ENCODE assay signal across 17 cellular contexts in genomic region chr1:44537538-44537937, GRCh38.
DNase-seq lines count a peak whose midpoint lies in the region; ATAC-seq, FAIRE-seq and TF ChIP-seq lines count a peak whose summit lies in the region.
"Had no signal": no experiment of that assay in that cellular context is flagged by ENCODE, and none has a peak within 500 bp of the region (broad histone marks: within the 10 kb centered on the region; RNA-seq: fewer than 3 reads in every experiment).

No MANE protein-coding gene starts in this region.

- H3K27ac ChIP-seq in H1 (ENCODE audit: low read depth, low read length): no peak overlapping the region
- H3K27ac ChIP-seq in layer of hippocampus (ENCODE audit: low read depth, low read length): peak overlapping the region; percentile 64
- H3K27ac ChIP-seq: BLaER1 treated with 17β-estradiol and CSF1 and Interleukin-3, amounts not matched to agents 10 nM and 100 nM had no signal

- no peak overlapping the region; the same call in 1 of the 2 replicates for H3K4me3 Mint-ChIP-seq in WTC11
- H3K4me3 Mint-ChIP-seq: CD4-positive, CD25-positive, alpha-beta regulatory T cell had no signal

- no peak for TF ChIP-seq RAD21 in H1 (IDR thresholded peaks at IDR 0.05 in 1 of 2, conservative IDR thresholded peaks at IDR 0.05 in 1 of 2; ENCODE audit: low read depth in 2 of 2, low read length in 2 of 2)

- H4K91ac ChIP-seq in H1 (replicated peaks; ENCODE audit: insufficient read length, low read length): peak overlapping the region; percentile 25

- H2BK5ac ChIP-seq in H1 (ENCODE audit: low read depth, low read length): peak overlapping the region; percentile 49; the same call in 1 of the 2 replicates

- H3K27me3 Mint-ChIP-seq in WTC11 (ENCODE audit: low read depth): peaks cover 7% of the 10 kb centered on the region

- TF ChIP-seq CTCF in WTC11 (IDR thresholded peaks at IDR 0.05) (no peak), H1 (IDR thresholded peaks at IDR 0.05; ENCODE audit: control extremely low read depth in 1 of 3, insufficient read depth in 1 of 3, low read depth in 1 of 3, low read length in 3 of 3) (no peak)

- H2BK15ac ChIP-seq in H1 (ENCODE audit: low read length): no peak overlapping the region

- H4K20me1 ChIP-seq in H1 (replicated peaks in 1 of 2; ENCODE audit: control insufficient read depth in 1 of 2, insufficient read depth in 2 of 2, low read length in 2 of 2): no peaks in the 10 kb centered on the region
- H4K20me1 ChIP-seq: BLaER1 treated with 17β-estradiol and CSF1 and Interleukin-3, amounts not matched to agents 10 nM and 100 nM had no signal

- peak overlapping the region in 1 of 4 experiments; percentile 13; a peak in 1 of 8 replicates for H3K4me3 ChIP-seq in H1 (ENCODE audit: extremely low read depth in 1 of 4, insufficient read depth in 2 of 4, low read depth in 3 of 4, low read length in 4 of 4)
- H3K4me3 ChIP-seq: BLaER1 treated with 17β-estradiol and CSF1 and Interleukin-3, amounts not matched to agents 10 nM and 100 nM; GM12878; HAP-1 had no signal

- peak overlapping the region; percentile 10; the same call in 1 of the 2 replicates for H3K27ac Mint-ChIP-seq in WTC11

- H3K79me1 ChIP-seq in H1 (ENCODE audit: low read depth, low read length): peaks cover 5% of the 10 kb centered on the region; the same call in 1 of the 2 replicates

- H3K36me3 ChIP-seq in H1 (ENCODE audit: control insufficient read depth in 2 of 4, insufficient read depth in 4 of 4, low read length in 3 of 4): no peaks in the 10 kb centered on the region
- H3K36me3 ChIP-seq: BLaER1 treated with 17β-estradiol and CSF1 and Interleukin-3, amounts not matched to agents 10 nM and 100 nM; HAP-1 had no signal

- H3K23ac ChIP-seq in H1 (ENCODE audit: insufficient read length): no peak overlapping the region

- no peaks in the 10 kb centered on the region for H3K36me3 Mint-ChIP-seq in WTC11
- H3K36me3 Mint-ChIP-seq: CD4-positive, CD25-positive, alpha-beta regulatory T cell had no signal

- peak overlapping the region in 1 of 2 experiments; percentile 67; a peak in 2 of 4 replicates for H3K4me2 ChIP-seq in H1 (ENCODE audit: insufficient read depth in 1 of 2, low read depth in 2 of 2, low read length in 2 of 2)
- H3K4me2 ChIP-seq: BLaER1 treated with 17β-estradiol and CSF1 and Interleukin-3, amounts not matched to agents 10 nM and 100 nM had no signal

- no peak for TF ChIP-seq POLR2A in H1 (IDR thresholded peaks at IDR 0.05; ENCODE audit: control extremely low read depth in 1 of 2, low read depth in 2 of 2, low read length in 2 of 2)

- peak overlapping the region; percentile 1 for H2BK120ac ChIP-seq in H1 (replicated peaks; ENCODE audit: low read depth, low read length)

- H3K18ac ChIP-seq in H1 (ENCODE audit: extremely low read depth, low read length): peak overlapping the region; percentile 39; the same call in 1 of the 2 replicates

- H3K9me3 Mint-ChIP-seq in WTC11: no peaks in the 10 kb centered on the region
- H3K9me3 Mint-ChIP-seq: CD4-positive, CD25-positive, alpha-beta regulatory T cell had no signal

- H3K14ac ChIP-seq in H1 (ENCODE audit: insufficient read length): no peak overlapping the region

- no peak overlapping the region for H3K56ac ChIP-seq in H1 (replicated peaks; ENCODE audit: insufficient read length, low read depth, low read length)

- H2BK20ac ChIP-seq in H1 (ENCODE audit: low read length): no peak overlapping the region

- H3K27me3 ChIP-seq in H1 (replicated peaks in 1 of 4; ENCODE audit: control insufficient read depth in 3 of 4, extremely low read depth in 1 of 4, insufficient read depth in 3 of 4, low read length in 3 of 4): no peaks in the 10 kb centered on the region
- no peaks in the 10 kb centered on the region for H3K27me3 ChIP-seq in layer of hippocampus (ENCODE audit: control insufficient read depth, insufficient read depth, low read length)
- H3K27me3 ChIP-seq: BLaER1 treated with 17β-estradiol and CSF1 and Interleukin-3, amounts not matched to agents 10 nM and 100 nM had no signal

- no peak overlapping the region for H2AK5ac ChIP-seq in H1 (ENCODE audit: low read depth, low read length)

- peak overlapping the region; percentile 2; the same call in 1 of the 2 replicates for H2BK12ac ChIP-seq in H1 (ENCODE audit: low read depth, low read length)

- no peak overlapping the region for H2AFZ ChIP-seq in H1 (ENCODE audit: low read length)

- POLR2A ChIA-PET in WTC11 (lab: Charles Lee): no interaction called here
- POLR2A ChIA-PET in H1 (lab: Charles Lee; ENCODE audit: partially characterized antibody): interaction anchor here (1.0 to 1.1 kb wide), 2 partner anchors 15 to 36 kb away, joined by 3 to 4 read pairs; no protein-coding TSS in a partner anchor

- H3K23me2 ChIP-seq in H1 (ENCODE audit: low read depth, low read length): peaks cover 2% of the 10 kb centered on the region; the same call in 1 of the 2 replicates

- peaks cover 0 to 19% of the 10 kb centered on the region in 2 experiments; a peak in 1 of 4 replicates for H3K79me2 ChIP-seq in H1 (ENCODE audit: control insufficient read depth in 1 of 2, insufficient read depth in 2 of 2, low read length in 2 of 2)

- peaks cover 78% of the 10 kb centered on the region for H3K4me1 Mint-ChIP-seq in WTC11
- H3K4me1 Mint-ChIP-seq: CD4-positive, CD25-positive, alpha-beta regulatory T cell had no signal

- DNase-seq in WTC11 (ENCODE audit: low spot score): no peak
- no peak for DNase-seq in H1 (ENCODE audit: low read depth in 1 of 2, low spot score in 2 of 2)
- DNase-seq in ecto neural progenitor cell (ENCODE audit: low spot score): no peak
- DNase-seq in GM03348 (ENCODE audit: low spot score): no peak
- DNase-seq: ACHN; CD4-positive, CD25-positive, alpha-beta regulatory T cell; DMS 273 treated with DMSO at 0.1 percent for 48 hours; GOT3; IMR-90; KBM-7 had no signal

- no peak overlapping the region for H3K4ac ChIP-seq in H1 (replicated peaks; ENCODE audit: insufficient read length, low read depth, low read length)

- ATAC-seq in WTC11 (no peak), HG03039 (IDR thresholded peaks at IDR 0.05; ENCODE audit: unreplicated experiment) (no peak), HG02759 (IDR thresholded peaks at IDR 0.05; ENCODE audit: unreplicated experiment) (no peak)
- ATAC-seq: GM12878 had no signal

- no peaks in the 10 kb centered on the region for H3K9me3 ChIP-seq in H1 (ENCODE audit: insufficient read depth in 2 of 2, low read depth in 1 of 2, low read length in 1 of 2)
- H3K9me3 ChIP-seq: HAP-1 had no signal

- FAIRE-seq in H1 (lab: Jason Lieb, UNC): no peak
- FAIRE-seq: GM12878, GM18507 had no signal

- H3K9ac ChIP-seq in H1 (replicated peaks in 1 of 4; ENCODE audit: extremely low read depth in 1 of 4, low read depth in 3 of 4, low read length in 3 of 4): no peak overlapping the region
- H3K9ac ChIP-seq: BLaER1 treated with 17β-estradiol and CSF1 and Interleukin-3, amounts not matched to agents 10 nM and 100 nM had no signal

- CTCF ChIA-PET in WTC11 (lab: Charles Lee): no interaction called here
- CTCF ChIA-PET in H1 (lab: Charles Lee; ENCODE audit: partially characterized antibody): interaction anchor here (0.8 to 12.2 kb wide), 3 partner anchors 57 to 115 kb away, joined by 3 to 78 read pairs (median 3); no protein-coding TSS in a partner anchor

- WGBS in H1 (ENCODE audit: extremely low coverage in 1 of 2, insufficient coverage in 1 of 2, insufficient read length in 1 of 2, insufficient replicate concordance in 2 of 2, low coverage in 1 of 2, low lambda C conversion rate in 2 of 2, missing lambda C conversion rate in 1 of 2), 2 experiments: 73% methylated on average over 6 of the region's 6 CpGs; no CpG with 5 or more reads in 1 of the 2 experiments

- H4K8ac ChIP-seq in H1 (ENCODE audit: extremely low read depth, insufficient read depth, low read length): no peak overlapping the region

- TF ChIP-seq EP300 in H1 (IDR thresholded peaks at IDR 0.05; ENCODE audit: borderline replicate concordance in 1 of 2, low read depth in 2 of 2, low read length in 2 of 2): no peak

- H4K5ac ChIP-seq in H1 (ENCODE audit: insufficient read length, low read depth, low read length): no peak overlapping the region

- H3K4me1 ChIP-seq in H1 (replicated peaks in 1 of 4; ENCODE audit: control insufficient read depth in 3 of 4, insufficient read depth in 4 of 4, low read length in 3 of 4): peaks cover 23 to 47% (median 40%) of the 10 kb centered on the region in 4 experiments
- H3K4me1 ChIP-seq: BLaER1 treated with 17β-estradiol and CSF1 and Interleukin-3, amounts not matched to agents 10 nM and 100 nM had no signal

TF ChIP-seq in WTC11, 78 proteins besides CTCF, POLR2A, EP300 and RAD21:
- TF ChIP-seq ZBTB43 (CRISPR knock-in tag; IDR thresholded peaks at IDR 0.05) (no peak), TP53 (CRISPR knock-in tag; IDR thresholded peaks at IDR 0.05) (no peak)

TF ChIP-seq in H1, 55 proteins besides CTCF, POLR2A, EP300 and RAD21:
- TF ChIP-seq TEAD4 (IDR thresholded peaks at IDR 0.05; ENCODE audit: low read depth, low read length) (peak; percentile 55; the same call in 1 of the 2 replicates), RXRA (IDR thresholded peaks at IDR 0.05; ENCODE audit: insufficient read depth, low read depth, low read length) (no peak)

Comparison
In these comparisons a context has a peak if more than half of its experiments do, and no peak if none do; other contexts are left out.
1. Of the 9 proteins assayed by ChIP-seq in both WTC11 and H1: peak only in WTC11: none; only in H1: TEAD4; in both: none; in neither: 8.